Comparison of ENCODE assay signal across 14 cellular contexts in genomic region chr3:58117561-58118305, GRCh38.
DNase-seq lines count a peak whose midpoint lies in the region; ATAC-seq and TF ChIP-seq lines count a peak whose summit lies in the region.
"Had no signal": no experiment of that assay in that cellular context is flagged by ENCODE, and none has a peak within 500 bp of the region (broad histone marks: within the 10 kb centered on the region; RNA-seq: fewer than 3 reads in every experiment).

No MANE protein-coding gene starts in this region.

- no peak for TF ChIP-seq POLR2A in gastroesophageal sphincter (IDR thresholded peaks at IDR 0.05)

- H3K27ac ChIP-seq in gastroesophageal sphincter = peak overlapping the region; percentile 16 to 74 (median 68)
- H3K27ac ChIP-seq: neutrophil had no signal

- ATAC-seq in gastroesophageal sphincter (peak; percentile 32), HG03135 (IDR thresholded peaks at IDR 0.05; ENCODE audit: unreplicated experiment) (no peak)
- ATAC-seq: stimulated activated naive CD8-positive, alpha-beta T cell treated with anti-CD3 and anti-CD28 coated beads, Interleukin-15, Interleukin-2, amounts not matched to agents 100 U/mL and 50 U/mL, for 24 hours had no signal

- DNase-seq in AG09319 (ENCODE audit: extremely low read depth, low read depth) (peak; percentile 35), adipocyte (ENCODE audit: low read depth) (no peak), pons (ENCODE audit: low spot score) (peak; percentile 11), NCI-H2227 treated with DMSO at 0.1 percent for 48 hours (lab: John Stamatoyannopoulos, UW) (no peak), HuH-7.5 (ENCODE audit: low spot score) (no peak)
- no peak for DNase-seq in stimulated activated CD4-positive, alpha-beta T cell treated with anti-CD3 and anti-CD28 coated beads, Interleukin-2, amount 100 ng/mL, for 24 hours
- DNase-seq: CD4-positive, alpha-beta T cell; effector CD4-positive, alpha-beta T cell; NCI-H1417; SHP77; stimulated activated naive CD8-positive, alpha-beta T cell treated with anti-CD3 and anti-CD28 coated beads, Interleukin-15, Interleukin-2, amounts not matched to agents 100 U/mL and 50 U/mL, for 24 hours had no signal

- peak overlapping the region; percentile 72 for H3K9ac ChIP-seq in adipocyte (ENCODE audit: low read length)

- H3K9me3 ChIP-seq in adipocyte (ENCODE audit: control insufficient read depth, low read length) (no peaks in the 10 kb centered on the region), gastroesophageal sphincter (no peaks in the 10 kb centered on the region)
- H3K9me3 ChIP-seq: neutrophil had no signal

- H3K36me3 ChIP-seq in adipocyte (ENCODE audit: control insufficient read depth, insufficient read depth, low read length, severe bottlenecking) (peaks cover 54% of the 10 kb centered on the region), gastroesophageal sphincter (peaks cover 0 to 76% of the 10 kb centered on the region in 2 donors)
- H3K36me3 ChIP-seq: neutrophil had no signal

- H3K4me1 ChIP-seq in adipocyte (ENCODE audit: control insufficient read depth, insufficient read depth, low read length) (peaks cover 31% of the 10 kb centered on the region), gastroesophageal sphincter (peaks cover 0 to 58% (median 22%) of the 10 kb centered on the region in 3 donors)

- H3K4me3 ChIP-seq in adipocyte (ENCODE audit: low read length) (peak overlapping the region; percentile 50), gastroesophageal sphincter (no peak overlapping the region)

- TF ChIP-seq CTCF in AG09319 (IDR thresholded peaks at IDR 0.05; ENCODE audit: low read depth, low read length) (no peak), gastroesophageal sphincter (IDR thresholded peaks at IDR 0.05) (no peak)

- TF ChIP-seq EP300 in gastroesophageal sphincter (IDR thresholded peaks at IDR 0.05) = no peak

- 0 to 21% methylated on average over 2 to 6 of the region's 15 CpGs for WGBS in gastroesophageal sphincter (ENCODE audit: low coverage in 1 of 2), 2 donors

- no peaks in the 10 kb centered on the region for H3K27me3 ChIP-seq in adipocyte (replicated peaks; ENCODE audit: control insufficient read depth, insufficient read depth, low read length)
- H3K27me3 ChIP-seq in gastroesophageal sphincter = no peaks in the 10 kb centered on the region
- H3K27me3 ChIP-seq: neutrophil had no signal

Comparison
In these comparisons a context has a peak if more than half of its experiments do, and no peak if none do; other contexts are left out.
1. DNase-seq: peak in AG09319 (single experiment) and pons (single experiment); none in adipocyte (single experiment), NCI-H2227 treated with DMSO at 0.1 percent for 48 hours (single experiment), HuH-7.5 (single experiment) and stimulated activated CD4-positive, alpha-beta T cell treated with anti-CD3 and anti-CD28 coated beads, Interleukin-2, amount 100 ng/mL, for 24 hours (0 of 2).